ENCODE assay signal across 25 cellular contexts in genomic region chr16:11171757-11172299, GRCh38.
A peak's percentile ranks its signal among the peaks of the same experiment; 100 is the strongest.
DNase-seq lines count a peak whose midpoint lies in the region; ATAC-seq, FAIRE-seq and TF ChIP-seq lines count a peak whose summit lies in the region.
"Had no signal": no experiment of that assay in that cellular context is flagged by ENCODE, and none has a peak within 500 bp of the region (broad histone marks: within the 10 kb centered on the region; RNA-seq: fewer than 3 reads in every experiment).

No MANE protein-coding gene starts in this region.

- FAIRE-seq in GM12891 (lab: Jason Lieb, UNC) = peak; percentile 97
- FAIRE-seq: islet of Langerhans had no signal

- no peak for TF ChIP-seq RAD21 in HCT116 (IDR thresholded peaks at IDR 0.05; ENCODE audit: low read depth)

- H3K4me2 ChIP-seq in HCT116 (ENCODE audit: low read length) = no peak overlapping the region

- H3K9me2 ChIP-seq in HCT116 (ENCODE audit: insufficient read depth) = no peaks in the 10 kb centered on the region

- H3K9me3 Mint-ChIP-seq in activated T-helper 1 cell treated with anti-CD3 and anti-CD28 coated beads, Interleukin-12 subunit alpha, Interleukin-12 subunit beta, Interleukin-2, Interleukin-4 antibody, amounts not matched to agents 30 ng/mL and 10 ng/mL and 1 ng/mL, durations not matched to agents 14 hours and 24 hours and 36 hours = no peaks in the 10 kb centered on the region
- H3K9me3 Mint-ChIP-seq: brain, type B pancreatic cell had no signal

- no peak overlapping the region for H3K4me3 Mint-ChIP-seq in activated T-helper 1 cell treated with anti-CD3 and anti-CD28 coated beads, Interleukin-12 subunit alpha, Interleukin-12 subunit beta, Interleukin-2, Interleukin-4 antibody, amounts not matched to agents 30 ng/mL and 10 ng/mL and 1 ng/mL, durations not matched to agents 14 hours and 24 hours and 36 hours
- H3K4me3 Mint-ChIP-seq: brain, CD14-positive monocyte, type B pancreatic cell had no signal

- CTCF ChIA-PET in HCT116 (lab: Charles Lee) = no interaction called here

- RAD21 ChIA-PET in HCT116 (lab: Charles Lee; ENCODE audit: low non-redundant PET in 1 of 2, low total read pairs in 2 of 2, uncharacterized antibody in 2 of 2, unreplicated experiment in 2 of 2) = no interaction called here

- BruUV-seq in HCT116 (replicated peaks; lab: Mats Ljungman, UMichigan) = no TSS peak

- H3K27ac Mint-ChIP-seq in activated T-helper 1 cell treated with anti-CD3 and anti-CD28 coated beads, Interleukin-12 subunit alpha, Interleukin-12 subunit beta, Interleukin-2, Interleukin-4 antibody, amounts not matched to agents 30 ng/mL and 10 ng/mL and 1 ng/mL, durations not matched to agents 14 hours and 24 hours and 36 hours = peak overlapping the region; percentile 36
- H3K27ac Mint-ChIP-seq: CD14-positive monocyte, type B pancreatic cell had no signal

- peaks cover 50% of the 10 kb centered on the region for H3K4me1 Mint-ChIP-seq in activated T-helper 1 cell treated with anti-CD3 and anti-CD28 coated beads, Interleukin-12 subunit alpha, Interleukin-12 subunit beta, Interleukin-2, Interleukin-4 antibody, amounts not matched to agents 30 ng/mL and 10 ng/mL and 1 ng/mL, durations not matched to agents 14 hours and 24 hours and 36 hours (ENCODE audit: low read depth)
- H3K4me1 Mint-ChIP-seq: CD14-positive monocyte had no signal

- H3K4me3 ChIP-seq in HCT116 (replicated peaks in 1 of 2; ENCODE audit: low read depth in 1 of 2, low read length in 2 of 2) = no peak overlapping the region
- H3K4me3 ChIP-seq in upper lobe of right lung = no peak overlapping the region
- H3K4me3 ChIP-seq: GM23248, left lung, Peyer's patch, prostate gland had no signal

- DNase-seq in GM12891 (ENCODE audit: insufficient read length, low spot score) (no peak), HCT116 (ENCODE audit: low read depth, low spot score) (no peak), omental fat pad (ENCODE audit: low spot score) (no peak), upper lobe of right lung (no peak), AML-193 (lab: John Stamatoyannopoulos, UW) (no peak)
- no peak for DNase-seq in activated T-helper 1 cell treated with anti-CD3 and anti-CD28 coated beads, Interleukin-12 subunit alpha, Interleukin-12 subunit beta, Interleukin-2, Interleukin-4 antibody, amounts not matched to agents 30 ng/mL and 10 ng/mL and 1 ng/mL, durations not matched to agents 14 hours and 24 hours and 36 hours (ENCODE audit: low spot score)
- DNase-seq: activated CD4-positive, alpha-beta T cell treated with anti-CD3 and anti-CD28 coated beads, Interleukin-2, amount 50 U/mL, for 1 hour; GM23248; KG1; left lung; MM.1S; NCI-H1417; NCI-H2081 treated with DMSO at 0.1 percent for 48 hours; NCI-H345; Peyer's patch; SHP77 treated with DMSO at 0.1 percent for 48 hours; stimulated activated CD4-positive, alpha-beta T cell treated with anti-CD3 and anti-CD28 coated beads, Interleukin-15, amount 100 ng/mL, for 24 hours; T-helper 9 cell; WERI-Rb-1 had no signal

- H4K20me1 ChIP-seq in HCT116 (ENCODE audit: insufficient read depth) = no peaks in the 10 kb centered on the region

- H3K4me1 ChIP-seq in HCT116 (ENCODE audit: control insufficient read depth in 1 of 2, insufficient read depth in 2 of 2, low read length in 2 of 2) (peaks cover 10 to 14% of the 10 kb centered on the region in 2 experiments; a peak in 3 of 4 replicates), upper lobe of right lung (no peaks in the 10 kb centered on the region)
- H3K4me1 ChIP-seq: left lung, Peyer's patch, prostate gland had no signal

- no peaks in the 10 kb centered on the region for H3K9me3 ChIP-seq in HCT116 (ENCODE audit: control insufficient read depth in 1 of 2, insufficient read depth in 1 of 2, low read depth in 1 of 2, low read length in 2 of 2)
- H3K9me3 ChIP-seq in upper lobe of right lung = no peaks in the 10 kb centered on the region
- H3K9me3 ChIP-seq: left lung, Peyer's patch, prostate gland had no signal

- TF ChIP-seq POLR2A in GM12891 (IDR thresholded peaks at IDR 0.05; ENCODE audit: low read depth, low read length) = no peak
- no peak for TF ChIP-seq POLR2A in HCT116 (IDR thresholded peaks at IDR 0.05; ENCODE audit: borderline replicate concordance, extremely low read depth, insufficient read depth, insufficient read length)

- H3K9ac ChIP-seq in HCT116 (ENCODE audit: low read length) = no peak overlapping the region
- H3K9ac ChIP-seq: GM23248 had no signal

- peaks cover 29% of the 10 kb centered on the region for H3K36me3 Mint-ChIP-seq in activated T-helper 1 cell treated with anti-CD3 and anti-CD28 coated beads, Interleukin-12 subunit alpha, Interleukin-12 subunit beta, Interleukin-2, Interleukin-4 antibody, amounts not matched to agents 30 ng/mL and 10 ng/mL and 1 ng/mL, durations not matched to agents 14 hours and 24 hours and 36 hours (ENCODE audit: low read depth)

- H3K36me3 ChIP-seq in HCT116 (ENCODE audit: control insufficient read depth in 1 of 2, insufficient read depth in 2 of 2, low read length in 2 of 2) (no peaks in the 10 kb centered on the region), upper lobe of right lung (peaks cover 5% of the 10 kb centered on the region)
- H3K36me3 ChIP-seq: prostate gland had no signal

- peaks cover 2% of the 10 kb centered on the region for H3K27me3 Mint-ChIP-seq in activated T-helper 1 cell treated with anti-CD3 and anti-CD28 coated beads, Interleukin-12 subunit alpha, Interleukin-12 subunit beta, Interleukin-2, Interleukin-4 antibody, amounts not matched to agents 30 ng/mL and 10 ng/mL and 1 ng/mL, durations not matched to agents 14 hours and 24 hours and 36 hours (ENCODE audit: insufficient read depth)
- H3K27me3 Mint-ChIP-seq: type B pancreatic cell had no signal

- H3K27me3 ChIP-seq in HCT116 (ENCODE audit: insufficient read depth, low read length) = no peaks in the 10 kb centered on the region
- no peaks in the 10 kb centered on the region for H3K27me3 ChIP-seq in upper lobe of right lung
- H3K27me3 ChIP-seq: left lung, Peyer's patch had no signal

- TF ChIP-seq CTCF in HCT116 (IDR thresholded peaks at IDR 0.05 in 2 of 3, conservative IDR thresholded peaks at IDR 0.05 in 1 of 3; ENCODE audit: borderline replicate concordance in 1 of 3, insufficient read depth in 1 of 3, low read depth in 2 of 3, low read length in 2 of 3) (no peak), omental fat pad (IDR thresholded peaks at IDR 0.05) (no peak), upper lobe of right lung (IDR thresholded peaks at IDR 0.05) (no peak)

- no peaks in the 10 kb centered on the region for H3K79me2 ChIP-seq in HCT116 (ENCODE audit: insufficient read depth, low read length)

- H2AFZ ChIP-seq in HCT116 (ENCODE audit: low read depth, low read length, poor library complexity, severe bottlenecking) = no peak overlapping the region
- H2AFZ ChIP-seq: GM23248 had no signal

- POLR2A ChIA-PET in HCT116 (lab: Charles Lee) = no interaction called here

- peak; percentile 26; the same call in 1 of the 2 replicates for ATAC-seq in HCT116
- ATAC-seq in omental fat pad (ENCODE audit: low FRiP score) = peak; percentile 20
- ATAC-seq in upper lobe of right lung = no peak
- ATAC-seq in HG03565 (IDR thresholded peaks at IDR 0.05; ENCODE audit: unreplicated experiment) = no peak
- ATAC-seq: left lung had no signal

- H3K27ac ChIP-seq in HCT116 (ENCODE audit: low read depth, low read length) (no peak overlapping the region), upper lobe of right lung (no peak overlapping the region)
- H3K27ac ChIP-seq: GM23248, left lung, Peyer's patch, prostate gland, WERI-Rb-1 had no signal

- intact Hi-C loops in HCT116 (cut with micrococcal nuclease) (no loop called here), upper lobe of right lung (cut with DNase I) (no loop called here)
- intact Hi-C loops in activated T-helper 1 cell treated with anti-CD3 and anti-CD28 coated beads, Interleukin-12 subunit alpha, Interleukin-12 subunit beta, Interleukin-2, Interleukin-4 antibody, amounts not matched to agents 30 ng/mL and 10 ng/mL and 1 ng/mL, durations not matched to agents 14 hours and 24 hours and 36 hours (cut with micrococcal nuclease) = loop anchor here (1.0 kb wide), 1 partner anchor 120 kb away; no protein-coding TSS in a partner anchor

TF ChIP-seq in GM12891, 5 proteins besides CTCF, POLR2A, EP300 and RAD21:
- TF ChIP-seq TAF1 (IDR thresholded peaks at IDR 0.05; ENCODE audit: low read depth, low read length) (no peak), SPI1 (IDR thresholded peaks at IDR 0.05; ENCODE audit: low read depth, low read length) (no peak), POLR2AphosphoS5 (IDR thresholded peaks at IDR 0.05; ENCODE audit: low read depth, low read length) (no peak), POU2F2 (IDR thresholded peaks at IDR 0.05; ENCODE audit: low read depth, low read length) (peak; percentile 36; the same call in 1 of the 2 replicates)

TF ChIP-seq in HCT116, 20 proteins besides CTCF, POLR2A, EP300 and RAD21 (continues in another document):
- TF ChIP-seq EZH2phosphoT487 (IDR thresholded peaks at IDR 0.05; ENCODE audit: borderline replicate concordance) (no peak), ZBTB33 (IDR thresholded peaks at IDR 0.05; ENCODE audit: extremely low read depth, insufficient replicate concordance, low read length) (no peak), POLR2AphosphoS5 (IDR thresholded peaks at IDR 0.05; ENCODE audit: low read depth, low read length) (no peak), SIN3A (IDR thresholded peaks at IDR 0.05; ENCODE audit: low read depth) (no peak), EGR1 (IDR thresholded peaks at IDR 0.05; ENCODE audit: low read depth) (no peak), ZFX (IDR thresholded peaks at IDR 0.05) (no peak), MAX (IDR thresholded peaks at IDR 0.05) (no peak), EZH2 (IDR thresholded peaks at IDR 0.05) (no peak), CBX3 (IDR thresholded peaks at IDR 0.05; ENCODE audit: low read depth) (no peak), FOSL1 (IDR thresholded peaks at IDR 0.05; ENCODE audit: low read depth) (no peak)

Comparison
In these comparisons a context has a peak if more than half of its experiments do, and no peak if none do; other contexts are left out.
1. ATAC-seq: peak in HCT116 (single experiment) and omental fat pad (single experiment); none in upper lobe of right lung (single experiment) and HG03565 (single experiment).